8 cellular contexts compared by ENCODE assay signal in genomic region chr4:158811704-158812103, GRCh38. TPM values are rescaled to one million over a fixed set of nuclear protein-coding genes. Genes with fewer than 3 reads are reported as not detected.
A peak's percentile ranks its signal among the peaks of the same experiment; 100 is the strongest.
DNase-seq lines count a peak whose midpoint lies in the region; ATAC-seq and TF ChIP-seq lines count a peak whose summit lies in the region.

No MANE protein-coding gene starts in this region.

- H3K9me3 Mint-ChIP-seq in activated T-cell treated with anti-CD3 and anti-CD28 coated beads, Interleukin-2, amount 50 U/mL, for 72 hours = no peaks in the 10 kb centered on the region
- no peaks in the 10 kb centered on the region for H3K9me3 Mint-ChIP-seq in glutamatergic neuron (ENCODE audit: unreplicated experiment)

- H3K27me3 Mint-ChIP-seq in activated T-cell treated with anti-CD3 and anti-CD28 coated beads, Interleukin-2, amount 50 U/mL, for 72 hours (ENCODE audit: low read depth) = no peaks in the 10 kb centered on the region
- no peaks in the 10 kb centered on the region for H3K27me3 Mint-ChIP-seq in glutamatergic neuron (ENCODE audit: unreplicated experiment)

- intact Hi-C loops in spleen (cut with DNase I; ENCODE audit: low total_unique reads) = no loop called here

- H2BK5ac ChIP-seq in mesendoderm (ENCODE audit: low read length) = no peak overlapping the region

- no peak overlapping the region for H4K8ac ChIP-seq in mesendoderm (ENCODE audit: low read depth, low read length)

- peaks cover 47% of the 10 kb centered on the region for H3K4me1 Mint-ChIP-seq in activated T-cell treated with anti-CD3 and anti-CD28 coated beads, Interleukin-2, amount 50 U/mL, for 72 hours (ENCODE audit: low read depth)
- H3K4me1 Mint-ChIP-seq in glutamatergic neuron (ENCODE audit: low read depth, unreplicated experiment) = peaks cover 32% of the 10 kb centered on the region

- H4K5ac ChIP-seq in mesendoderm (ENCODE audit: low read length) = no peak overlapping the region

- H3K36me3 ChIP-seq in spleen (no peaks in the 10 kb centered on the region), mesendoderm (ENCODE audit: control insufficient read depth, insufficient read depth, low read length) (no peaks in the 10 kb centered on the region)

- H3K27me3 ChIP-seq in spleen (replicated peaks in 1 of 7) (peaks cover 0 to 82% (median 0%) of the 10 kb centered on the region in 7 donors), mesendoderm (ENCODE audit: insufficient read depth, low read length, poor library complexity) (no peaks in the 10 kb centered on the region)

- DNase-seq in activated T-cell treated with anti-CD3 and anti-CD28 coated beads, Interleukin-2, amount 50 U/mL, for 72 hours = no peak
- no peak for DNase-seq in activated T-cell treated with anti-CD3 and anti-CD28 coated beads for 4 hours
- DNase-seq in SIG-M5 (lab: John Stamatoyannopoulos, UW) = peak; percentile 32
- DNase-seq in glutamatergic neuron = no peak
- no peak for DNase-seq in spleen
- DNase-seq in mesendoderm = no peak
- no peak for DNase-seq in retina

- 18 to 41% (median 24%) methylated on average over 6 of the region's 6 CpGs for WGBS in spleen, 5 donors
- no CpG with 5 or more reads among the region's 6 CpGs for WGBS in mesendoderm (ENCODE audit: extremely low coverage, insufficient coverage, low lambda C conversion rate)

- no peaks in the 10 kb centered on the region for H3K9me3 ChIP-seq in spleen

- H2BK15ac ChIP-seq in mesendoderm (replicated peaks; ENCODE audit: low read depth) = no peak overlapping the region

- no peak overlapping the region for H2AK5ac ChIP-seq in mesendoderm (ENCODE audit: low read length)

- no peak overlapping the region for H3K56ac ChIP-seq in mesendoderm (ENCODE audit: low read length)

- H3K4me3 ChIP-seq in spleen = no peak overlapping the region
- no peak overlapping the region for H3K4me3 ChIP-seq in mesendoderm (ENCODE audit: low read length)

- no peak overlapping the region for H3K4me2 ChIP-seq in mesendoderm (ENCODE audit: low read length)

- TF ChIP-seq CTCF in glutamatergic neuron (IDR thresholded peaks at IDR 0.05; ENCODE audit: partially characterized antibody, unreplicated experiment) (no peak), spleen (IDR thresholded peaks at IDR 0.05 in 8 of 11, conservative IDR thresholded peaks at IDR 0.05 in 3 of 11) (peak in 1 of 11 experiments; percentile 10)

- peaks cover 0 to 1% of the 10 kb centered on the region in 2 donors for H3K36me3 Mint-ChIP-seq in activated T-cell treated with anti-CD3 and anti-CD28 coated beads, Interleukin-2, amount 50 U/mL, for 72 hours (ENCODE audit: insufficient read depth in 2 of 2)
- H3K36me3 Mint-ChIP-seq in glutamatergic neuron (ENCODE audit: unreplicated experiment) = no peaks in the 10 kb centered on the region

- no peak overlapping the region for H2BK120ac ChIP-seq in mesendoderm (ENCODE audit: low read depth, low read length)

- no peak for ATAC-seq in activated T-cell treated with anti-CD3 and anti-CD28 coated beads, Interleukin-2, amount 50 U/mL, for 72 hours (replicated peaks in 1 of 2)
- ATAC-seq in GM21526 (IDR thresholded peaks at IDR 0.05; ENCODE audit: low FRiP score, unreplicated experiment) = no peak

- H3K4me3 Mint-ChIP-seq in activated T-cell treated with anti-CD3 and anti-CD28 coated beads, Interleukin-2, amount 50 U/mL, for 72 hours = peak overlapping the region; percentile 57 to 58
- no peak overlapping the region for H3K4me3 Mint-ChIP-seq in glutamatergic neuron (ENCODE audit: unreplicated experiment)

- H3K4me1 ChIP-seq in spleen (peaks cover 15 to 77% (median 36%) of the 10 kb centered on the region in 6 donors), mesendoderm (ENCODE audit: control insufficient read depth, low read depth, low read length) (peaks cover 2% of the 10 kb centered on the region)

- no peak overlapping the region for H3K23ac ChIP-seq in mesendoderm (ENCODE audit: low read length)

- TF ChIP-seq POLR2A in spleen (IDR thresholded peaks at IDR 0.05) = no peak

- no peak overlapping the region for H3K4ac ChIP-seq in mesendoderm (ENCODE audit: low read depth, low read length)

- H3K27ac ChIP-seq in spleen (peak overlapping the region in 7 of 8 donors; percentile 12 to 81 (median 75)), mesendoderm (ENCODE audit: low read depth, low read length) (no peak overlapping the region)

- no peak overlapping the region for H3K18ac ChIP-seq in mesendoderm (ENCODE audit: low read length)

- peak overlapping the region; percentile 25 for H3K27ac Mint-ChIP-seq in activated T-cell treated with anti-CD3 and anti-CD28 coated beads, Interleukin-2, amount 50 U/mL, for 72 hours
- H3K27ac Mint-ChIP-seq in glutamatergic neuron (ENCODE audit: unreplicated experiment) = peak overlapping the region; percentile 50

- no peaks in the 10 kb centered on the region for H3K79me2 ChIP-seq in mesendoderm (ENCODE audit: control insufficient read depth, insufficient read depth, low read length)

- no peaks in the 10 kb centered on the region for H3K79me1 ChIP-seq in mesendoderm (ENCODE audit: low read length)

- no peak overlapping the region for H3K9ac ChIP-seq in mesendoderm (ENCODE audit: low read length)

RNA-seq across cellular contexts. Expression of gene FNIP2, which starts 42.9 kb away (rescaled TPM):
- total RNA-seq in activated T-cell treated with anti-CD3 and anti-CD28 coated beads, Interleukin-2, amount 50 U/mL, for 72 hours = 10 to 100 TPM; 12.7 to 20.1 TPM
- 53.2 TPM for total RNA-seq in glutamatergic neuron (ENCODE audit: unreplicated experiment)
- total RNA-seq in spleen = 10 to 100 TPM; 25.0 to 59.1 (median 42.5) TPM
- polyA plus RNA-seq in spleen = 1 to 10 TPM; 2.4 to 9.8 (median 3.7) TPM
- 5.1 TPM for polyA plus RNA-seq in mesendoderm (2013, experiment 1 of 2)
- polyA plus RNA-seq in mesendoderm (2013, experiment 2 of 2) = 4.9 TPM
